In genomic region chr1:3369437-3370076, GRCh38 we compare ENCODE assay signal across 10 cellular contexts.
DNase-seq lines count a peak whose midpoint lies in the region; ATAC-seq and TF ChIP-seq lines count a peak whose summit lies in the region.
"Had no signal": no experiment of that assay in that cellular context is flagged by ENCODE, and none has a peak within 500 bp of the region (broad histone marks: within the 10 kb centered on the region; RNA-seq: fewer than 3 reads in every experiment).

No MANE protein-coding gene starts in this region.

- in situ Hi-C loops in GM23248 (cut with MboI), result no loop called here
- in situ Hi-C loops in mammary epithelial cell (cut with MboI; ENCODE audit: low sequenced_read_pairs in 2 of 2), result no loop called here

- H3K4me2 ChIP-seq in GM23248 (ENCODE audit: unreplicated experiment) (peak overlapping the region; percentile 29), mammary epithelial cell (ENCODE audit: insufficient read depth, low read depth, low read length) (no peak overlapping the region), smooth muscle cell (no peak overlapping the region), MM.1S (ENCODE audit: low read depth, low read length) (no peak overlapping the region)

- H3K4me3 ChIP-seq in GM23248 (peak overlapping the region; percentile 10; the same call in 1 of the 2 replicates), mammary epithelial cell (replicated peaks in 1 of 3; ENCODE audit: insufficient read depth in 1 of 3, low read depth in 2 of 3, low read length in 3 of 3) (no peak overlapping the region), smooth muscle cell (no peak overlapping the region), upper lobe of right lung (no peak overlapping the region), MM.1S (ENCODE audit: low read length) (no peak overlapping the region)

- DNase-seq in GM23248, result peak; percentile 98
- peak; percentile 18 for DNase-seq in mammary epithelial cell
- peak; percentile 97 for DNase-seq in hepatic stellate cell (ENCODE audit: low spot score)
- DNase-seq in smooth muscle cell (lab: John Stamatoyannopoulos, UW; ENCODE audit: unreplicated experiment), result peak; percentile 16
- no peak for DNase-seq in T-helper 9 cell
- no peak for DNase-seq in upper lobe of right lung
- DNase-seq in MM.1S, result no peak
- DNase-seq: DMS79 treated with DMSO at 0.1 percent for 48 hours, NCI-H1436 had no signal

- no peak for ATAC-seq in GM18520 (IDR thresholded peaks at IDR 0.05; ENCODE audit: unreplicated experiment)
- ATAC-seq in upper lobe of right lung, result no peak

- no peaks in the 10 kb centered on the region for H3K36me3 ChIP-seq in GM23248 (ENCODE audit: low read depth)
- H3K36me3 ChIP-seq in mammary epithelial cell (ENCODE audit: insufficient read depth, low read length), result no peaks in the 10 kb centered on the region
- no peaks in the 10 kb centered on the region for H3K36me3 ChIP-seq in smooth muscle cell (ENCODE audit: low read depth)
- no peaks in the 10 kb centered on the region for H3K36me3 ChIP-seq in upper lobe of right lung
- H3K36me3 ChIP-seq in MM.1S (replicated peaks; ENCODE audit: insufficient read depth, low read length), result no peaks in the 10 kb centered on the region

- H3F3A ChIP-seq in GM23248 (ENCODE audit: insufficient read depth) (peaks cover 32% of the 10 kb centered on the region), smooth muscle cell (ENCODE audit: low read depth) (peaks cover 7% of the 10 kb centered on the region), MM.1S (ENCODE audit: insufficient read depth, low read length) (no peaks in the 10 kb centered on the region)

- H3K9me2 ChIP-seq in GM23248 (ENCODE audit: insufficient read depth) (no peaks in the 10 kb centered on the region), MM.1S (replicated peaks; ENCODE audit: insufficient read depth, low read length) (no peaks in the 10 kb centered on the region)

- H3K4me1 ChIP-seq in GM23248 (ENCODE audit: insufficient read depth) (peaks cover 28% of the 10 kb centered on the region), mammary epithelial cell (ENCODE audit: insufficient read depth, low read length) (no peaks in the 10 kb centered on the region), smooth muscle cell (ENCODE audit: low read depth) (peaks cover 3% of the 10 kb centered on the region), upper lobe of right lung (no peaks in the 10 kb centered on the region), MM.1S (ENCODE audit: low read length) (no peaks in the 10 kb centered on the region)

- no peaks in the 10 kb centered on the region for H3K9me3 ChIP-seq in GM23248 (ENCODE audit: low read depth)
- peaks cover 6% of the 10 kb centered on the region for H3K9me3 ChIP-seq in mammary epithelial cell (replicated peaks; ENCODE audit: insufficient read depth, low read length)
- no peaks in the 10 kb centered on the region for H3K9me3 ChIP-seq in smooth muscle cell (replicated peaks; ENCODE audit: low read depth)
- no peaks in the 10 kb centered on the region for H3K9me3 ChIP-seq in upper lobe of right lung
- no peaks in the 10 kb centered on the region for H3K9me3 ChIP-seq in MM.1S (replicated peaks; ENCODE audit: insufficient read depth, low read length)

- H3K27me3 ChIP-seq in GM23248 (replicated peaks; ENCODE audit: insufficient read depth), result no peaks in the 10 kb centered on the region; the same call in 1 of the 2 replicates
- H3K27me3 ChIP-seq in mammary epithelial cell (ENCODE audit: insufficient read depth, low read length), result no peaks in the 10 kb centered on the region
- H3K27me3 ChIP-seq in smooth muscle cell (ENCODE audit: low read depth), result no peaks in the 10 kb centered on the region
- no peaks in the 10 kb centered on the region for H3K27me3 ChIP-seq in upper lobe of right lung
- H3K27me3 ChIP-seq in MM.1S (replicated peaks; ENCODE audit: insufficient read depth, low read length), result peaks cover 96% of the 10 kb centered on the region

- H4K20me1 ChIP-seq in GM23248 (ENCODE audit: insufficient read depth) (no peaks in the 10 kb centered on the region), mammary epithelial cell (ENCODE audit: insufficient read depth, low read length) (no peaks in the 10 kb centered on the region), smooth muscle cell (ENCODE audit: low read depth) (no peaks in the 10 kb centered on the region), MM.1S (ENCODE audit: insufficient read depth, low read length) (no peaks in the 10 kb centered on the region)

- 5 to 11% methylated on average over 12 of the region's 12 CpGs for WGBS in GM23248 (ENCODE audit: low coverage in 1 of 2, low lambda C conversion rate in 2 of 2, missing lambda C conversion rate in 2 of 2), 2 experiments
- 38% methylated on average over 11 of the region's 12 CpGs for WGBS in mammary epithelial cell (ENCODE audit: low coverage, missing lambda C conversion rate)
- 57% methylated on average over 12 of the region's 12 CpGs for WGBS in smooth muscle cell (ENCODE audit: low lambda C conversion rate)

- TF ChIP-seq CTCF in mammary epithelial cell (conservative IDR thresholded peaks at IDR 0.05 in 1 of 2, IDR thresholded peaks at IDR 0.05 in 1 of 2; ENCODE audit: extremely low read depth in 1 of 2, insufficient read depth in 1 of 2, low read depth in 1 of 2, low read length in 2 of 2), result no peak
- no peak for TF ChIP-seq CTCF in smooth muscle cell (IDR thresholded peaks at IDR 0.05; ENCODE audit: borderline replicate concordance, insufficient read depth, poor library complexity, severe bottlenecking)
- no peak for TF ChIP-seq CTCF in upper lobe of right lung (IDR thresholded peaks at IDR 0.05)
- TF ChIP-seq CTCF in MM.1S (IDR thresholded peaks at IDR 0.05; ENCODE audit: low read length), result no peak

- dilution Hi-C loops in mammary epithelial cell (cut with HindIII; ENCODE audit: low sequenced_read_pairs), result loop anchor here (10.0 kb wide), 1 partner anchor 55 kb away; no protein-coding TSS in a partner anchor

- H3K79me2 ChIP-seq in GM23248 (ENCODE audit: insufficient read depth) (no peaks in the 10 kb centered on the region), mammary epithelial cell (ENCODE audit: insufficient read depth, low read length) (no peaks in the 10 kb centered on the region), smooth muscle cell (ENCODE audit: low read depth) (no peaks in the 10 kb centered on the region), MM.1S (ENCODE audit: low read length) (no peaks in the 10 kb centered on the region)

- intact Hi-C loops in mammary epithelial cell (cut with micrococcal nuclease) (no loop called here), upper lobe of right lung (cut with DNase I) (no loop called here)

- CTCF ChIA-PET in mammary epithelial cell (lab: Charles Lee; ENCODE audit: low non-redundant PET), result no interaction called here

- H3K9ac ChIP-seq in GM23248 (peak overlapping the region; percentile 39), mammary epithelial cell (ENCODE audit: insufficient read depth, low read length) (no peak overlapping the region), smooth muscle cell (ENCODE audit: low read depth) (no peak overlapping the region), MM.1S (ENCODE audit: low read length) (no peak overlapping the region)

- peak overlapping the region; percentile 72 for H3K27ac ChIP-seq in GM23248
- H3K27ac ChIP-seq in mammary epithelial cell (ENCODE audit: insufficient read depth, low read depth, low read length), result no peak overlapping the region
- peak overlapping the region; percentile 52 for H3K27ac ChIP-seq in smooth muscle cell (ENCODE audit: low read depth)
- no peak overlapping the region for H3K27ac ChIP-seq in upper lobe of right lung
- H3K27ac ChIP-seq in MM.1S (ENCODE audit: low read length), result no peak overlapping the region

- no TSS peak for BruUV-seq in mammary epithelial cell (replicated peaks; lab: Mats Ljungman, UMichigan)

- H2AFZ ChIP-seq in GM23248 (no peak overlapping the region), mammary epithelial cell (ENCODE audit: low read depth, low read length) (no peak overlapping the region), smooth muscle cell (ENCODE audit: low read depth) (no peak overlapping the region), MM.1S (ENCODE audit: low read length) (no peak overlapping the region)

Comparison
In these comparisons a context has a peak if more than half of its experiments do, and no peak if none do; other contexts are left out.
1. DNase-seq: peak in GM23248 (single experiment), mammary epithelial cell (single experiment), hepatic stellate cell (single experiment) and smooth muscle cell (single experiment); none in T-helper 9 cell (single experiment), upper lobe of right lung (single experiment) and MM.1S (single experiment).
2. H3K27ac ChIP-seq: peak in GM23248 (single experiment) and smooth muscle cell (single experiment); none in mammary epithelial cell (single experiment), upper lobe of right lung (single experiment) and MM.1S (single experiment).